Comparison of ENCODE assay signal across 28 cellular contexts in the genomic region with DNA sequence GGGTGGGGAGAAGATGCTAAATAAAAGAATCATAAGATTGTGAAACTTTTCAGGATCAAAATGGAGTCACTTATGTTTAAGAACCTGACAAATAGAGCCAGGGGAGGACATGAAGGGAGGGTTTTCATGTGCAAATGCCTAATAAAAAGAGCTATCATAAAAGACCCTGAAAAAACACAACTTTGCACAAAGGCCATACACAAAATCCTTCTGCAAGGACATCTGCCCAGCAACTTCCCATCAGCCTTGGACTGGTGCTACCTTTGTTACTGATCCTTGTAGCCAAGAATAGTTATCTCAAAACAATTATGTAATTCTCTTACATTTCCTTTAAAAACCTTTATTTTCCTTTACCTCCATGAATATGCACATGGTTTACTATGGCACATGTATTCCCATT.
DNase-seq lines count a peak whose midpoint lies in the region; ATAC-seq and TF ChIP-seq lines count a peak whose summit lies in the region.
"Had no signal": no experiment of that assay in that cellular context is flagged by ENCODE, and none has a peak within 500 bp of the region (broad histone marks: within the 10 kb centered on the region; RNA-seq: fewer than 3 reads in every experiment).

No MANE protein-coding gene starts in this region.

- no peak overlapping the region for H3K4ac ChIP-seq in trophoblast cell (ENCODE audit: low read depth, low read length)

- TF ChIP-seq CTCF in VCaP (conservative IDR thresholded peaks at IDR 0.05): no peak

- H4K8ac ChIP-seq in trophoblast cell (ENCODE audit: low read depth, low read length): no peak overlapping the region

- no peak overlapping the region for H3K18ac ChIP-seq in trophoblast cell (ENCODE audit: low read length)

- H2AK5ac ChIP-seq in trophoblast cell (ENCODE audit: low read length): no peak overlapping the region

- ATAC-seq in left lobe of liver: no peak
- ATAC-seq: A549; CD8-positive, alpha-beta T cell had no signal

- H3K79me2 ChIP-seq in trophoblast cell (ENCODE audit: control insufficient read depth, insufficient read depth, low read length, poor library complexity): no peaks in the 10 kb centered on the region

- no peak overlapping the region for H4K91ac ChIP-seq in trophoblast cell (ENCODE audit: low read depth, low read length)

- H2BK12ac ChIP-seq in trophoblast cell (ENCODE audit: low read length): no peak overlapping the region

- no peak overlapping the region for H4K12ac ChIP-seq in trophoblast cell (ENCODE audit: low read depth, low read length)

- H3K27me3 ChIP-seq in HAP-1 (ENCODE audit: low read depth) (no peaks in the 10 kb centered on the region), trophoblast cell (ENCODE audit: insufficient read depth, low read length) (no peaks in the 10 kb centered on the region)
- H3K27me3 ChIP-seq: BE2C; BLaER1; BLaER1 treated with 17β-estradiol and CSF1 and Interleukin-3, amounts not matched to agents 10 nM and 100 nM had no signal

- peak overlapping the region; percentile 71 for H3K27ac ChIP-seq in VCaP
- H3K27ac ChIP-seq in trophoblast cell (ENCODE audit: low read depth, low read length): no peak overlapping the region
- H3K27ac ChIP-seq: 22Rv1; A549; BLaER1; BLaER1 treated with 17β-estradiol and CSF1 and Interleukin-3, amounts not matched to agents 10 nM and 100 nM had no signal

- H2BK120ac ChIP-seq in trophoblast cell (ENCODE audit: insufficient read depth, low read length, poor library complexity): no peak overlapping the region

- no peaks in the 10 kb centered on the region for H3K36me3 ChIP-seq in HAP-1 (replicated peaks)
- no peaks in the 10 kb centered on the region for H3K36me3 ChIP-seq in trophoblast cell (ENCODE audit: control insufficient read depth in 1 of 2, insufficient read depth in 2 of 2, low read length in 2 of 2)
- H3K36me3 ChIP-seq: BE2C; BLaER1; BLaER1 treated with 17β-estradiol and CSF1 and Interleukin-3, amounts not matched to agents 10 nM and 100 nM had no signal

- peak; percentile 57 to 78 for DNase-seq in HAP-1 (ENCODE audit: low spot score in 2 of 2)
- no peak for DNase-seq in trophoblast cell
- no peak for DNase-seq in left lobe of liver (ENCODE audit: low spot score)
- DNase-seq: 8988T; ACHN; AML-193; BE2C; C1 segment of cervical spinal cord; Caco-2; Calu3; CD4-positive, alpha-beta memory T cell; CD4-positive, alpha-beta T cell; CD4-positive, CD25-positive, alpha-beta regulatory T cell; CD8-positive, alpha-beta memory T cell; CD8-positive, alpha-beta T cell; COR-L47; DMS 273 treated with DMSO at 0.1 percent for 48 hours; DMS153; DMS53; DMS79; DMS79 treated with DMSO at 0.1 percent for 48 hours; DND-41; EL had no signal

- no peak overlapping the region for H2AFZ ChIP-seq in trophoblast cell (ENCODE audit: insufficient read depth, low read length, poor library complexity)

- H3K4me1 ChIP-seq in HAP-1 (peaks cover 36% of the 10 kb centered on the region), trophoblast cell (ENCODE audit: control insufficient read depth in 1 of 2, insufficient read depth in 2 of 2, low read length in 2 of 2) (no peaks in the 10 kb centered on the region)
- H3K4me1 ChIP-seq: A549, Caco-2 had no signal

- no peak overlapping the region for H3K14ac ChIP-seq in trophoblast cell (ENCODE audit: low read length)

- H2BK5ac ChIP-seq in trophoblast cell (ENCODE audit: low read depth, low read length, poor library complexity): no peak overlapping the region

- H3K9me3 ChIP-seq in HAP-1 (no peaks in the 10 kb centered on the region), trophoblast cell (ENCODE audit: insufficient read depth, low read depth, low read length) (no peaks in the 10 kb centered on the region)
- H3K9me3 ChIP-seq: A549, BE2C, Caco-2 had no signal

- H3K9ac ChIP-seq in trophoblast cell (ENCODE audit: low read length): no peak overlapping the region
- H3K9ac ChIP-seq: BLaER1; BLaER1 treated with 17β-estradiol and CSF1 and Interleukin-3, amounts not matched to agents 10 nM and 100 nM had no signal

- H3K4me3 ChIP-seq in HAP-1 (no peak overlapping the region), trophoblast cell (ENCODE audit: low read depth, low read length) (no peak overlapping the region)
- H3K4me3 ChIP-seq: A549; BLaER1; BLaER1 treated with 17β-estradiol and CSF1 and Interleukin-3, amounts not matched to agents 10 nM and 100 nM had no signal

- in situ Hi-C loops in HAP-1 (cut with MboI; ENCODE audit: low sequenced_read_pairs): no loop called here

- no peak overlapping the region for H3K4me2 ChIP-seq in trophoblast cell (ENCODE audit: low read length)
- H3K4me2 ChIP-seq: A549; BLaER1; BLaER1 treated with 17β-estradiol and CSF1 and Interleukin-3, amounts not matched to agents 10 nM and 100 nM had no signal

- H3K23ac ChIP-seq in trophoblast cell (ENCODE audit: low read length): no peak overlapping the region

- no peaks in the 10 kb centered on the region for H3K79me1 ChIP-seq in trophoblast cell (ENCODE audit: low read length)

Comparison
In these comparisons a context has a peak if more than half of its experiments do, and no peak if none do; other contexts are left out.
1. DNase-seq: peak in HAP-1 (2 of 2); none in trophoblast cell (0 of 2) and left lobe of liver (single experiment).